In genomic region chrX:136768469-136769084, GRCh38 we compare ENCODE assay signal across 8 cellular contexts. TPM values are rescaled to one million over a fixed set of nuclear protein-coding genes. Genes with fewer than 3 reads are reported as not detected.
DNase-seq lines count a peak whose midpoint lies in the region; ATAC-seq and TF ChIP-seq lines count a peak whose summit lies in the region.

No MANE protein-coding gene starts in this region.

- peak overlapping the region; percentile 72 for H3K4me3 ChIP-seq in skeletal muscle satellite cell (ENCODE audit: low read length)

- H3K27ac Mint-ChIP-seq in activated T-cell treated with anti-CD3 and anti-CD28 coated beads, Interleukin-2, amount 50 U/mL, for 24 hours, result peak overlapping the region; percentile 94

- H3K36me3 ChIP-seq in skeletal muscle satellite cell (ENCODE audit: insufficient read depth, low read length), result no peaks in the 10 kb centered on the region

- H3K9me3 Mint-ChIP-seq in activated T-cell treated with anti-CD3 and anti-CD28 coated beads, Interleukin-2, amount 50 U/mL, for 24 hours, result no peaks in the 10 kb centered on the region

- TF ChIP-seq CTCF in GM20000 (IDR thresholded peaks at IDR 0.05; ENCODE audit: extremely low read depth, missing control alignments), result no peak
- no peak for TF ChIP-seq CTCF in foreskin keratinocyte (conservative IDR thresholded peaks at IDR 0.05)

- peaks cover 19% of the 10 kb centered on the region for H3K27me3 Mint-ChIP-seq in activated T-cell treated with anti-CD3 and anti-CD28 coated beads, Interleukin-2, amount 50 U/mL, for 24 hours

- peak; percentile 79 for DNase-seq in AG20443 (ENCODE audit: low spot score)
- peak; percentile 47 for DNase-seq in GM20000 (ENCODE audit: low spot score)
- DNase-seq in NCI-H524 treated with DMSO at 0.1 percent for 48 hours (lab: John Stamatoyannopoulos, UW), result peak; percentile 65
- peak; percentile 62 for DNase-seq in activated T-cell treated with anti-CD3 and anti-CD28 coated beads, Interleukin-2, amount 50 U/mL, for 24 hours
- DNase-seq in foreskin keratinocyte, result peak in 1 of 2 donors; percentile 42
- DNase-seq in NCI-H748 treated with DMSO at 0.1 percent for 48 hours (lab: John Stamatoyannopoulos, UW), result no peak

- peak overlapping the region; percentile 78 for H3K9ac ChIP-seq in skeletal muscle satellite cell (ENCODE audit: low read depth, low read length)

- H3K4me1 ChIP-seq in foreskin keratinocyte (no peaks in the 10 kb centered on the region), skeletal muscle satellite cell (ENCODE audit: control insufficient read depth, insufficient read depth, low read length) (peaks cover 15% of the 10 kb centered on the region)

- ATAC-seq in foreskin keratinocyte (peak; percentile 53), GM18517 (IDR thresholded peaks at IDR 0.05; ENCODE audit: unreplicated experiment) (no peak)

- H3K4me1 Mint-ChIP-seq in activated T-cell treated with anti-CD3 and anti-CD28 coated beads, Interleukin-2, amount 50 U/mL, for 24 hours (ENCODE audit: low read depth), result peaks cover 55% of the 10 kb centered on the region

- peaks cover 18% of the 10 kb centered on the region for H3K36me3 Mint-ChIP-seq in activated T-cell treated with anti-CD3 and anti-CD28 coated beads, Interleukin-2, amount 50 U/mL, for 24 hours (ENCODE audit: low read depth)

- peak overlapping the region; percentile 78 for H3K4me3 Mint-ChIP-seq in activated T-cell treated with anti-CD3 and anti-CD28 coated beads, Interleukin-2, amount 50 U/mL, for 24 hours

- H3K27me3 ChIP-seq in foreskin keratinocyte, result peaks cover 11% of the 10 kb centered on the region
- H3K27me3 ChIP-seq in skeletal muscle satellite cell (ENCODE audit: control insufficient read depth, insufficient read depth, low read length), result no peaks in the 10 kb centered on the region

- H3K9me3 ChIP-seq in skeletal muscle satellite cell (replicated peaks; ENCODE audit: low read length), result no peaks in the 10 kb centered on the region

- no peak overlapping the region for H3K27ac ChIP-seq in foreskin keratinocyte

- peak overlapping the region; percentile 84 for H3K4me2 ChIP-seq in skeletal muscle satellite cell (ENCODE audit: low read length)

RNA-seq across cellular contexts. Expression of gene ARHGEF6, which starts 12.2 kb away (rescaled TPM):
- 0.07 and 0.10 TPM in 2 replicates for total RNA-seq in foreskin keratinocyte
- 0.03 and 0.06 TPM in 2 replicates for polyA plus RNA-seq in foreskin keratinocyte
- total RNA-seq in skeletal muscle satellite cell (2012; rRNA removed), result 10.9 and 11.7 TPM in 2 replicates
